In the genomic region with DNA sequence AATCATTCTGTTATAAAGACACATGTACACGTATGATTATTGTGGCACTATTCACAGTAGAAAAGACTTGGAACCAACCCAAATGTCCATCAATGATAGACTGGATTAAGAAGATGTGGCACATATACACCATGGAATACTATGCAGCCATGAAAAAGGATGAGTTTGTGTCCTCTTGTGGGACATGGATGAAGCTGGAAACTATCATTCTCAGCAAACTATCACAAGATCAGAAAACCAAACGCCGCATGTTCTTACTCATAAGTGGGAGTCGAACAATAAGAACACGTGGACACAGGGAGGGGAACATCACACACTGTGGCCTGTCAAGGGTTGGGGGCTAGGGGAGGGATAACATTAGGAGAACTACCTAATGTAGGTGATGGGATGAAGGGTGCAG, we compare ENCODE assay signal across 8 cellular contexts. TPM values are rescaled to one million over a fixed set of nuclear protein-coding genes. Genes with fewer than 3 reads are reported as not detected.
"Had no signal": no experiment of that assay in that cellular context is flagged by ENCODE, and none has a peak within 500 bp of the region (broad histone marks: within the 10 kb centered on the region; RNA-seq: fewer than 3 reads in every experiment).

No MANE protein-coding gene starts in this region.

RNA-seq across cellular contexts. Expression of gene RAB9B, which starts 15.0 kb away (rescaled TPM):
- total RNA-seq: PC-9 had no signal

RNA-seq across cellular contexts. Expression of gene PLP1, which starts 40.5 kb away (rescaled TPM):
- total RNA-seq: MCF 10A; NCI-H460; OCI-LY7; PC-9; SJSA1; T-cell; T-helper 1 cell treated with Interleukin-12 subunit alpha and Interleukin-12 subunit beta and Interleukin-4 antibody, amounts not matched to agents 30 ng/mL and 1 ng/mL, for 36 hours; T-helper 17 cell had no signal
